ENCODE assay signal across 23 cellular contexts in the genomic region with DNA sequence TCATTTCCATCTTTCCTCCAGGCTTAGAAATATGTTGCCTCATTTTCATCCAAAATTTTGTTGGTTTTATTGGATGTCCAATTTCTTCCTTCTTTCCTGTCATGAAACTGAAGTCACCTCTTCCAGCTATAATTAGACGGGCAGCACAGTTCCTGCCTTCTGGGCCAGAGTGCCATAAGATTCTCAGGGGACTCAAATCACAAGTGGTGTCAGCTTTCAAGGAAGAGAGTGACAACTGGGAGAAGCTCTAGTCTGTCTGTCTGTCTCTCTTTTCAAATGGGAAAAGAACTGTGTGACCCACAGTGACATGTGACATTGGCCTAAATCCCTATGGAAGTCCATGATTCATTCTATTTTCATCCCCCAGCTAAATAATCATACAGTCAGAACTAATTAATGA.
"Had no signal": no experiment of that assay in that cellular context is flagged by ENCODE, and none has a peak within 500 bp of the region (broad histone marks: within the 10 kb centered on the region; RNA-seq: fewer than 3 reads in every experiment).

No MANE protein-coding gene starts in this region.

- H3K4me3 Mint-ChIP-seq: activated CD4-positive, alpha-beta T cell treated with anti-CD3 and anti-CD28 coated beads, Interleukin-2, amount 10 ng/mL, durations not matched to agents 7 days and 5 days; activated CD8-positive, alpha-beta memory T cell treated with anti-CD3 and anti-CD28 coated beads, Interleukin-2, amount 10 ng/mL, durations not matched to agents 7 days and 5 days; activated CD8-positive, alpha-beta T cell treated with anti-CD3 and anti-CD28 coated beads for 36 hours; activated naive CD4-positive, alpha-beta T cell treated with anti-CD3 and anti-CD28 coated beads, Interleukin-2, amount 10 ng/mL, durations not matched to agents 7 days and 5 days; naive B cell; neural crest cell; stimulated activated memory B cell treated with anti-CD40 and anti-IgM and Interleukin-4, amounts not matched to agents 10 μg/mL and 1 μg/mL and 100 μg/mL, for 72 hours; type B pancreatic cell had no signal

- H3K9me3 ChIP-seq: prostate gland, right lobe of liver, stomach, suprapubic skin had no signal

- H3K27me3 Mint-ChIP-seq: activated CD4-positive, alpha-beta T cell treated with anti-CD3 and anti-CD28 coated beads, Interleukin-2, amount 10 ng/mL, durations not matched to agents 7 days and 5 days; activated CD8-positive, alpha-beta memory T cell treated with anti-CD3 and anti-CD28 coated beads, Interleukin-2, amount 10 ng/mL, durations not matched to agents 7 days and 5 days; activated CD8-positive, alpha-beta T cell treated with anti-CD3 and anti-CD28 coated beads for 36 hours; activated naive CD4-positive, alpha-beta T cell treated with anti-CD3 and anti-CD28 coated beads, Interleukin-2, amount 10 ng/mL, durations not matched to agents 7 days and 5 days; naive B cell; stimulated activated memory B cell treated with anti-CD40 and anti-IgM and Interleukin-4, amounts not matched to agents 10 μg/mL and 1 μg/mL and 100 μg/mL, for 72 hours; type B pancreatic cell had no signal

- H3K4me1 Mint-ChIP-seq: activated CD4-positive, alpha-beta T cell treated with anti-CD3 and anti-CD28 coated beads, Interleukin-2, amount 10 ng/mL, durations not matched to agents 7 days and 5 days; activated CD8-positive, alpha-beta memory T cell treated with anti-CD3 and anti-CD28 coated beads, Interleukin-2, amount 10 ng/mL, durations not matched to agents 7 days and 5 days; activated naive CD4-positive, alpha-beta T cell treated with anti-CD3 and anti-CD28 coated beads, Interleukin-2, amount 10 ng/mL, durations not matched to agents 7 days and 5 days had no signal

- H3K36me3 ChIP-seq: right lobe of liver, WERI-Rb-1 had no signal

- H3K36me3 Mint-ChIP-seq: activated CD8-positive, alpha-beta memory T cell treated with anti-CD3 and anti-CD28 coated beads, Interleukin-2, amount 10 ng/mL, durations not matched to agents 7 days and 5 days; activated naive CD4-positive, alpha-beta T cell treated with anti-CD3 and anti-CD28 coated beads, Interleukin-2, amount 10 ng/mL, durations not matched to agents 7 days and 5 days had no signal

- H3K4me1 ChIP-seq: prostate gland, right lobe of liver, stomach, suprapubic skin had no signal

- H3K27me3 ChIP-seq: right lobe of liver, stomach, suprapubic skin had no signal

- ATAC-seq: activated CD8-positive, alpha-beta memory T cell treated with anti-CD3 and anti-CD28 coated beads, Interleukin-2, amount 10 ng/mL, durations not matched to agents 7 days and 5 days; activated CD8-positive, alpha-beta T cell treated with anti-CD3 and anti-CD28 coated beads for 36 hours; left lobe of liver; right lobe of liver; stimulated activated memory B cell treated with anti-CD40 and anti-IgM and Interleukin-4, amounts not matched to agents 10 μg/mL and 1 μg/mL and 100 μg/mL, for 72 hours had no signal

- H3K27ac Mint-ChIP-seq: activated CD4-positive, alpha-beta T cell treated with anti-CD3 and anti-CD28 coated beads, Interleukin-2, amount 10 ng/mL, durations not matched to agents 7 days and 5 days; activated CD8-positive, alpha-beta memory T cell treated with anti-CD3 and anti-CD28 coated beads, Interleukin-2, amount 10 ng/mL, durations not matched to agents 7 days and 5 days; activated CD8-positive, alpha-beta T cell treated with anti-CD3 and anti-CD28 coated beads for 36 hours; activated naive CD4-positive, alpha-beta T cell treated with anti-CD3 and anti-CD28 coated beads, Interleukin-2, amount 10 ng/mL, durations not matched to agents 7 days and 5 days; stimulated activated memory B cell treated with anti-CD40 and anti-IgM and Interleukin-4, amounts not matched to agents 10 μg/mL and 1 μg/mL and 100 μg/mL, for 72 hours; type B pancreatic cell had no signal

- H3K4me3 ChIP-seq: prostate gland, right lobe of liver, smooth muscle cell, stomach, suprapubic skin had no signal

- H3K4me2 ChIP-seq: smooth muscle cell had no signal

- DNase-seq: activated CD4-positive, alpha-beta T cell treated with anti-CD3 and anti-CD28 coated beads, Interleukin-2, amount 10 ng/mL, durations not matched to agents 7 days and 5 days; activated CD4-positive, CD25-positive, alpha-beta regulatory T cell treated with anti-CD3 and anti-CD28 coated beads, Interleukin-2, amount 50 U/mL, for 72 hours; activated CD8-positive, alpha-beta memory T cell treated with anti-CD3 and anti-CD28 coated beads, Interleukin-2, amount 10 ng/mL, durations not matched to agents 7 days and 5 days; activated CD8-positive, alpha-beta T cell treated with anti-CD3 and anti-CD28 coated beads for 36 hours; activated effector memory CD4-positive, alpha-beta T cell treated with anti-CD3 and anti-CD28 coated beads, Interleukin-2, amount 50 U/mL, for 16 hours; activated naive CD4-positive, alpha-beta T cell treated with anti-CD3 and anti-CD28 coated beads, Interleukin-2, amount 10 ng/mL, durations not matched to agents 7 days and 5 days; activated T-cell treated with anti-CD3 and anti-CD28 coated beads for 4 hours; amygdala; mammary epithelial cell; naive B cell; right lobe of liver; stimulated activated CD4-positive, alpha-beta T cell treated with anti-CD3 and anti-CD28 coated beads, Interleukin-15, amount 100 ng/mL, for 24 hours; stomach; T-helper 1 cell; WERI-Rb-1 had no signal

- H3K9me3 Mint-ChIP-seq: activated CD4-positive, alpha-beta T cell treated with anti-CD3 and anti-CD28 coated beads, Interleukin-2, amount 10 ng/mL, durations not matched to agents 7 days and 5 days; activated naive CD4-positive, alpha-beta T cell treated with anti-CD3 and anti-CD28 coated beads, Interleukin-2, amount 10 ng/mL, durations not matched to agents 7 days and 5 days; stimulated activated memory B cell treated with anti-CD40 and anti-IgM and Interleukin-4, amounts not matched to agents 10 μg/mL and 1 μg/mL and 100 μg/mL, for 72 hours had no signal

- H3K27ac ChIP-seq: epithelial cell of prostate, prostate gland, right lobe of liver, stomach, suprapubic skin had no signal
